In the genomic region with DNA sequence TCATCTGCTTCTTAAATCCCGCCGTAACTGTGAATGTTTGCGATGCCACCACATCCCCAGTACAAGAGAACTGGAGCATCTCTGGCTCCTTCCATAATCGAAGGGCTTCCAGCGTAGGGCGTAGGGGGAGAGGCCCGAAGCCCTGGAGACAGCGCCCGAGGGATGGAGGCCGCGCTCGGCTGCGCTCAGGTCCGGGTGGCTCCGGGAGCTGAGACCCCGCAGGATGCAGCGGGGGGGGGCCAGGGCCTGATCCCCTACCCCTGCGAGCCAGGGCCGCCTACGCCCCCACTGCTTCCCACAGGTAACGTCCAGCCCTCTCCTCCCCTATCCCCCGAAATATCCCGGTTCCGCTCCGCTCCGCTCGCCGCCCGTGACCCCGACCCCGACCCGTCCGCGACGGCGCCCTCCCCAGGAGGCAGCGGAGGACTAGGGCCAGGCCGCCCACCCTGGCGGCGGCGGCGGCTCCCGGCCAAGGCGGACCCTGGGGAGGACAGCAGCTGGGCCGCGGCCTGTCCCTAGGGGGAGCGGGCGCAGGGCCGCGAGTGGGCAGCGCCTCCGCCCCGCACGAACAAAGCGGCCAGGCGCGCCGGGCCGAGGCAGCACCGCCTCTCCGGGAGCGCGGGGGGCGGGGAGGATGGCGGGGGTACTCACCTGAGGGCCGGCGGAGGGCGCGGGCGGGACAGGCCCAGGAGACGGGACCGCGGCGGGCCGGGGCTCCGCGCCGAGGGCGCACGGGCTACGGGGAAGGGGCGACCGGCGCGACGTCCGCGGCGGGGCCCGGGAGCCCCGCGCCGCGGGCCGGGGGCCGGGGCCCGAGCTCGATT, we compare ENCODE assay signal across 8 cellular contexts. TPM values are rescaled to one million over a fixed set of nuclear protein-coding genes. Genes with fewer than 3 reads are reported as not detected.
A peak's percentile ranks its signal among the peaks of the same experiment; 100 is the strongest.
DNase-seq lines count a peak whose midpoint lies in the region; ATAC-seq and TF ChIP-seq lines count a peak whose summit lies in the region.

No MANE protein-coding gene starts in this region.

- POLR2A ChIA-PET in GM10248 (lab: Yijun Ruan, JAX): no interaction called here

- TF ChIP-seq CTCF in GM10248 (IDR thresholded peaks at IDR 0.05; ENCODE audit: control extremely low read depth, extremely low read depth, low read depth, missing control alignments) (no peak), lower lobe of right lung (IDR thresholded peaks at IDR 0.05) (no peak), suprapubic skin (IDR thresholded peaks at IDR 0.05) (no peak)

- CTCF ChIA-PET in GM10248 (lab: Yijun Ruan, JAX): interaction anchor here (0.6 kb wide), 1 partner anchor 216 kb away, joined by 3 read pairs; no protein-coding TSS in a partner anchor

- intact Hi-C loops in lower lobe of right lung (cut with DNase I): loop anchor here (5.0 kb wide), 1 partner anchor 213 kb away; no protein-coding TSS in a partner anchor

- no peak for TF ChIP-seq EP300 in suprapubic skin (IDR thresholded peaks at IDR 0.05)

- H3K36me3 ChIP-seq in endocrine pancreas (ENCODE audit: control insufficient read depth, insufficient read depth, low read length): no peaks in the 10 kb centered on the region
- H3K36me3 ChIP-seq in lower lobe of right lung: no peaks in the 10 kb centered on the region
- no peaks in the 10 kb centered on the region for H3K36me3 ChIP-seq in suprapubic skin

- in situ Hi-C loops in SK-MEL-5 (cut with HindIII; ENCODE audit: low pct_unique_long_range_greater_than_20kb, low sequenced_read_pairs): no loop called here

- H3K4me3 ChIP-seq in endocrine pancreas (ENCODE audit: control insufficient read depth, insufficient read depth, low read length) (peak overlapping the region; percentile 100), lower lobe of right lung (peak overlapping the region; percentile 84), suprapubic skin (peak overlapping the region; percentile 68)

- peak; percentile 25 for ATAC-seq in HG03064 (IDR thresholded peaks at IDR 0.05; ENCODE audit: low read depth, unreplicated experiment)
- peak; percentile 72 to 73 for ATAC-seq in lower lobe of right lung

- 0% methylated on average over 5 of the region's 98 CpGs for WGBS in suprapubic skin

- H3K27ac ChIP-seq in lower lobe of right lung (peak overlapping the region; percentile 89), suprapubic skin (peak overlapping the region; percentile 97)

- TF ChIP-seq POLR2A in suprapubic skin (IDR thresholded peaks at IDR 0.05): no peak

- H3K9ac ChIP-seq in endocrine pancreas (ENCODE audit: control insufficient read depth, insufficient read depth, low read length): peak overlapping the region; percentile 50

- H3K4me1 ChIP-seq in endocrine pancreas (ENCODE audit: control insufficient read depth, insufficient read depth, low read length) (peaks cover 33% of the 10 kb centered on the region), lower lobe of right lung (peaks cover 20% of the 10 kb centered on the region), suprapubic skin (peaks cover 31% of the 10 kb centered on the region)

- no peaks in the 10 kb centered on the region for H3K9me3 ChIP-seq in endocrine pancreas (ENCODE audit: control insufficient read depth, low read length)
- no peaks in the 10 kb centered on the region for H3K9me3 ChIP-seq in lower lobe of right lung
- H3K9me3 ChIP-seq in suprapubic skin: no peaks in the 10 kb centered on the region

- H3K27me3 ChIP-seq in endocrine pancreas (ENCODE audit: control insufficient read depth, insufficient read depth, low read length) (no peaks in the 10 kb centered on the region), lower lobe of right lung (ENCODE audit: low read depth) (no peaks in the 10 kb centered on the region), suprapubic skin (no peaks in the 10 kb centered on the region)

- DNase-seq in GM10248 (ENCODE audit: extremely low spot score): peak; percentile 9
- peak; percentile 32 for DNase-seq in SK-MEL-5 (ENCODE audit: low read depth, low spot score)
- peak; percentile 68 for DNase-seq in lower lobe of right lung
- peak; percentile 71 to 79 for DNase-seq in suprapubic skin (ENCODE audit: low spot score in 2 of 2)
- no peak for DNase-seq in stimulated activated CD4-positive, alpha-beta T cell treated with anti-CD3 and anti-CD28 coated beads, Interleukin-4, amount 100 ng/mL, for 1 hour
- no peak for DNase-seq in activated CD4-positive, alpha-beta T cell treated with anti-CD3 and anti-CD28 coated beads, Interleukin-2, amount 50 U/mL, for 1 hour

RNA-seq across cellular contexts. Expression of gene WDFY3, which starts 0.7 kb away (rescaled TPM):
- total RNA-seq in SK-MEL-5 (2014; rRNA removed; shearing (Covaris generic)): 19.2 and 20.4 TPM in 2 replicates
- polyA plus RNA-seq in SK-MEL-5 (2015; cell fraction: cytosol; rRNA removed): 11.5 and 14.1 TPM in 2 replicates
- polyA plus RNA-seq in SK-MEL-5 (2015; cell fraction: nucleus; rRNA removed): 10.1 and 21.2 TPM in 2 replicates
- 125 TPM for total RNA-seq in lower lobe of right lung
- 100 to 1,000 TPM in 3 of 4 donors, 10 to 100 TPM in 1; 79.2 to 244 (median 119) TPM for total RNA-seq in suprapubic skin

Comparison
In these comparisons a context has a peak if more than half of its experiments do, and no peak if none do; other contexts are left out.
1. DNase-seq: peak in GM10248 (single experiment), SK-MEL-5 (single experiment), lower lobe of right lung (single experiment) and suprapubic skin (2 of 2); none in stimulated activated CD4-positive, alpha-beta T cell treated with anti-CD3 and anti-CD28 coated beads, Interleukin-4, amount 100 ng/mL, for 1 hour (single experiment) and activated CD4-positive, alpha-beta T cell treated with anti-CD3 and anti-CD28 coated beads, Interleukin-2, amount 50 U/mL, for 1 hour (single experiment).
2. Peak in every context shown above with its lines, with median percentiles within 50 percentile points of each other: H3K4me3 ChIP-seq.